8 cellular contexts compared by ENCODE assay signal in genomic region chr3:179450901-179451334, GRCh38. TPM values are rescaled to one million over a fixed set of nuclear protein-coding genes. Genes with fewer than 3 reads are reported as not detected.
A peak's percentile ranks its signal among the peaks of the same experiment; 100 is the strongest.
DNase-seq lines count a peak whose midpoint lies in the region; ATAC-seq and TF ChIP-seq lines count a peak whose summit lies in the region.

No MANE protein-coding gene starts in this region.

- H3K4me1 ChIP-seq in right atrium auricular region (peaks cover 0 to 18% of the 10 kb centered on the region in 2 donors), rectal smooth muscle tissue (ENCODE audit: control insufficient read depth, insufficient read depth, low read length) (peaks cover 9% of the 10 kb centered on the region)

- peaks cover 22% of the 10 kb centered on the region for H3K4me1 Mint-ChIP-seq in activated naive CD8-positive, alpha-beta T cell treated with anti-CD3 and anti-CD28 coated beads, Interleukin-2, amount 10 ng/mL, durations not matched to agents 7 days and 5 days

- TF ChIP-seq CTCF in GM10248 (IDR thresholded peaks at IDR 0.05; ENCODE audit: control extremely low read depth, extremely low read depth, low read depth, missing control alignments): no peak
- TF ChIP-seq CTCF in right atrium auricular region (IDR thresholded peaks at IDR 0.05): peak in 1 of 2 donors; percentile 5
- no peak for TF ChIP-seq CTCF in GM20000 (IDR thresholded peaks at IDR 0.05; ENCODE audit: extremely low read depth, missing control alignments)

- no peaks in the 10 kb centered on the region for H3K27me3 ChIP-seq in right atrium auricular region
- no peaks in the 10 kb centered on the region for H3K27me3 ChIP-seq in rectal smooth muscle tissue (ENCODE audit: control insufficient read depth, insufficient read depth, low read length)

- POLR2A ChIA-PET in GM10248 (lab: Yijun Ruan, JAX): interaction anchor here (1.3 kb wide), 1 partner anchor 112 kb away, joined by 3 read pairs; the partner anchor contains the start of gene ACTL6A
- POLR2A ChIA-PET in activated naive CD8-positive, alpha-beta T cell treated with anti-CD3 and anti-CD28 coated beads, Interleukin-2, amount 10 ng/mL, durations not matched to agents 7 days and 5 days (lab: Charles Lee): interaction anchor here (0.6 to 1.9 kb wide), 6 partner anchors 12 to 186 kb away, joined by 3 to 6 read pairs (median 4); partner anchors contain the start of genes ACTL6A and ZNF639

- peak; percentile 40 for ATAC-seq in GM21619 (IDR thresholded peaks at IDR 0.05; ENCODE audit: unreplicated experiment)
- peak; percentile 69 for ATAC-seq in activated naive CD8-positive, alpha-beta T cell treated with anti-CD3 and anti-CD28 coated beads, Interleukin-2, amount 10 ng/mL, durations not matched to agents 7 days and 5 days (ENCODE audit: low read depth)

- H3K27ac ChIP-seq in right atrium auricular region (peak overlapping the region; percentile 87 to 95), rectal smooth muscle tissue (ENCODE audit: low read depth, low read length) (peak overlapping the region; percentile 92)

- H3K9me3 ChIP-seq in right atrium auricular region: no peaks in the 10 kb centered on the region

- H3K4me3 Mint-ChIP-seq in activated naive CD8-positive, alpha-beta T cell treated with anti-CD3 and anti-CD28 coated beads, Interleukin-2, amount 10 ng/mL, durations not matched to agents 7 days and 5 days: peak overlapping the region; percentile 88

- no peak for TF ChIP-seq EP300 in Ishikawa (IDR thresholded peaks at IDR 0.05; ENCODE audit: borderline replicate concordance)

- DNase-seq in GM10248 (ENCODE audit: extremely low spot score) (peak; percentile 28), right atrium auricular region (ENCODE audit: low spot score) (no peak), GM20000 (ENCODE audit: low spot score) (no peak), NK-92 (lab: John Stamatoyannopoulos, UW; ENCODE audit: unreplicated experiment) (no peak)
- no peak for DNase-seq in activated naive CD8-positive, alpha-beta T cell treated with anti-CD3 and anti-CD28 coated beads, Interleukin-2, amount 10 ng/mL, durations not matched to agents 7 days and 5 days

- H3K36me3 Mint-ChIP-seq in activated naive CD8-positive, alpha-beta T cell treated with anti-CD3 and anti-CD28 coated beads, Interleukin-2, amount 10 ng/mL, durations not matched to agents 7 days and 5 days: peaks cover 2% of the 10 kb centered on the region

- CTCF ChIA-PET in GM10248 (lab: Yijun Ruan, JAX): interaction anchor here (2.2 kb wide), 1 partner anchor 12 kb away, joined by 7 read pairs; no protein-coding TSS in a partner anchor

- peaks cover 57% of the 10 kb centered on the region for H3K27me3 Mint-ChIP-seq in activated naive CD8-positive, alpha-beta T cell treated with anti-CD3 and anti-CD28 coated beads, Interleukin-2, amount 10 ng/mL, durations not matched to agents 7 days and 5 days

- no peaks in the 10 kb centered on the region for H3K36me3 ChIP-seq in right atrium auricular region
- H3K36me3 ChIP-seq in rectal smooth muscle tissue (ENCODE audit: control insufficient read depth, insufficient read depth, low read length): no peaks in the 10 kb centered on the region

- peak overlapping the region; percentile 70 to 73 for H3K4me3 ChIP-seq in right atrium auricular region
- peak overlapping the region; percentile 60 for H3K4me3 ChIP-seq in rectal smooth muscle tissue (ENCODE audit: low read length)

- peak overlapping the region; percentile 82 for H3K27ac Mint-ChIP-seq in activated naive CD8-positive, alpha-beta T cell treated with anti-CD3 and anti-CD28 coated beads, Interleukin-2, amount 10 ng/mL, durations not matched to agents 7 days and 5 days

- TF ChIP-seq RAD21 in Ishikawa (IDR thresholded peaks at IDR 0.05; ENCODE audit: low read depth): no peak

- no peak overlapping the region for H3K9ac ChIP-seq in rectal smooth muscle tissue (ENCODE audit: low read length)

- no peaks in the 10 kb centered on the region for H3K9me3 Mint-ChIP-seq in activated naive CD8-positive, alpha-beta T cell treated with anti-CD3 and anti-CD28 coated beads, Interleukin-2, amount 10 ng/mL, durations not matched to agents 7 days and 5 days

TF ChIP-seq in Ishikawa, 13 proteins besides CTCF, POLR2A, EP300 and RAD21:
- TF ChIP-seq ZBTB7A (IDR thresholded peaks at IDR 0.05; ENCODE audit: low read depth) (peak; percentile 26; the same call in 1 of the 2 replicates), REST (IDR thresholded peaks at IDR 0.05; ENCODE audit: low read depth) (no peak)

RNA-seq across cellular contexts. Expression of gene GNB4, which starts 0.4 kb away (rescaled TPM):
- total RNA-seq in activated naive CD8-positive, alpha-beta T cell treated with anti-CD3 and anti-CD28 coated beads, Interleukin-2, amount 10 ng/mL, durations not matched to agents 7 days and 5 days: 1 to 10 TPM; 6.2 to 7.1 TPM
- 10 to 100 TPM; 11.7 to 36.0 TPM for total RNA-seq in right atrium auricular region
